8 cellular contexts compared by ENCODE assay signal in genomic region chr16:30957456-30958163, GRCh38.
DNase-seq lines count a peak whose midpoint lies in the region; ATAC-seq and TF ChIP-seq lines count a peak whose summit lies in the region.

SETD1A (plus strand) TSS chr16:30957754; CDS start chr16:30958732, 978 bp downstream.

- no peaks in the 10 kb centered on the region for H3K27me3 ChIP-seq in GM06990 (replicated peaks; ENCODE audit: control insufficient read depth, insufficient read depth, low read length)

- peak; percentile 75 for ATAC-seq in HG02610 (IDR thresholded peaks at IDR 0.05; ENCODE audit: unreplicated experiment)
- peak; percentile 83 for ATAC-seq in SK-N-SH treated with all-trans-retinoic acid at 6 μM for 48 hours

- peak within 1 kb of the TSS; percentile 86 for H3K4me3 ChIP-seq in GM06990 (replicated peaks; ENCODE audit: low read depth, low read length)

- peaks cover 17% of the 10 kb centered on the region for H3K36me3 ChIP-seq in GM06990 (ENCODE audit: control insufficient read depth, insufficient read depth, low read length)

- no peak for TF ChIP-seq CTCF in GM06990 (IDR thresholded peaks at IDR 0.05; ENCODE audit: insufficient read depth, low read length, poor library complexity, severe bottlenecking)

- DNase-seq in GM06990 (ENCODE audit: extremely low read depth, insufficient read length) (peak; percentile 96), NCI-H1092 (lab: John Stamatoyannopoulos, UW) (peak; percentile 91), germinal center (ENCODE audit: low spot score) (peak; percentile 96), nucleus accumbens (lab: John Stamatoyannopoulos, UW) (peak; percentile 75 to 97 (median 92)), superior temporal gyrus (ENCODE audit: extremely low spot score) (peak; percentile 90)
- DNase-seq in activated naive CD4-positive, alpha-beta T cell treated with anti-CD3 and anti-CD28 coated beads, Interleukin-2, amount 50 U/mL, for 16 hours = peak; percentile 97

TF ChIP-seq in SK-N-SH treated with all-trans-retinoic acid at 6 μM for 48 hours, 23 proteins besides CTCF, POLR2A, EP300 and RAD21:
- TF ChIP-seq PATZ1 (CRISPR knock-in tag; IDR thresholded peaks at IDR 0.05; ENCODE audit: borderline replicate concordance) (no peak), TSHZ2 (CRISPR knock-in tag; IDR thresholded peaks at IDR 0.05) (0 out of 2 replicates have a peak, but pooled peaks have one; percentile 10), SNAI2 (CRISPR knock-in tag; IDR thresholded peaks at IDR 0.05) (peak; percentile 25; the same call in 1 of the 2 replicates), GLIS3 (CRISPR knock-in tag; IDR thresholded peaks at IDR 0.05) (0 out of 2 replicates have a peak, but pooled peaks have one; percentile 2), PPARA (CRISPR knock-in tag; IDR thresholded peaks at IDR 0.05; ENCODE audit: borderline replicate concordance) (no peak)

Comparison
In these comparisons a context has a peak if more than half of its experiments do, and no peak if none do; other contexts are left out.
1. Peak in every context shown above with its lines: DNase-seq, ATAC-seq and H3K4me3 ChIP-seq.